In the genomic region with DNA sequence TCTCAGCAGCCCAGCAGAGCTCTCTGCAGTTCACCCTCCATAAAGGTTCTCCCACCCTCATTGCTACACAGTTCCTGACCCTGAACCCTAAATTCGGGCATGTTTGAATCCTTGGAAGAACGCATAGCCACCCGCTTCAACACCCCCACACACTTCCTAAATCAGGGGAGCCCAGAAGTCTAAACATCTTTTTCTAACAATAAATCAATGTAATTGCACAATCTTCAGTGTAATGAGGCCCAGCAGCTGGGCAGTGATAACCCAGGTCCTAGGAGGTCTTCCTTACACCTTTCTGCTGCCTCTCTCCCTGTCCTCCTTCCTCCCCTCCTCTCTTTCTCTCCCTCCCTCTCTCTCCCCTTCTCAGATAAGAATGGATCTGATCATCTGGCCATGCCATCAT, we compare ENCODE assay signal across 10 cellular contexts.
"Had no signal": no experiment of that assay in that cellular context is flagged by ENCODE, and none has a peak within 500 bp of the region (broad histone marks: within the 10 kb centered on the region; RNA-seq: fewer than 3 reads in every experiment).

No MANE protein-coding gene starts in this region.

- H3K4me1 ChIP-seq: HAP-1 had no signal

- H3K9ac ChIP-seq: GM23248, KMS-11 had no signal

- ATAC-seq: HCT116 had no signal

- DNase-seq: GM23248, GOT3, H7, HFFc6, IMR-90, Karpas-422, KBM-7 had no signal

- H3K27ac ChIP-seq: GM23248, KMS-11 had no signal

- H3K4me2 ChIP-seq: KMS-11 had no signal

- H3K36me3 ChIP-seq: HAP-1 had no signal

- H3K9me3 ChIP-seq: HAP-1 had no signal

- H3K4me3 ChIP-seq: GM23248, HAP-1 had no signal
